ENCODE assay signal across 22 cellular contexts in genomic region chr3:152339881-152340505, GRCh38.
DNase-seq lines count a peak whose midpoint lies in the region; ATAC-seq and TF ChIP-seq lines count a peak whose summit lies in the region.
"Had no signal": no experiment of that assay in that cellular context is flagged by ENCODE, and none has a peak within 500 bp of the region (broad histone marks: within the 10 kb centered on the region; RNA-seq: fewer than 3 reads in every experiment).

No MANE protein-coding gene starts in this region.

- POLR2A ChIA-PET in CD4-positive, alpha-beta memory T cell (lab: Charles Lee; ENCODE audit: partially characterized antibody): interaction anchor here (0.9 kb wide), 1 partner anchor 18 kb away, joined by 3 read pairs; no protein-coding TSS in a partner anchor

- H3K27me3 Mint-ChIP-seq in CD4-positive, alpha-beta memory T cell: no peaks in the 10 kb centered on the region
- H3K27me3 Mint-ChIP-seq in activated naive CD8-positive, alpha-beta T cell treated with anti-CD3 and anti-CD28 coated beads for 36 hours: no peaks in the 10 kb centered on the region
- H3K27me3 Mint-ChIP-seq in natural killer cell (ENCODE audit: low read depth in 2 of 2): no peaks in the 10 kb centered on the region

- WGBS in adrenal gland, 4 donors: 86 to 94% (median 92%) methylated on average over 4 of the region's 4 CpGs

- ATAC-seq in GM18868 (IDR thresholded peaks at IDR 0.05; ENCODE audit: unreplicated experiment): peak; percentile 56
- ATAC-seq in natural killer cell: no peak
- ATAC-seq in HG02840 (IDR thresholded peaks at IDR 0.05; ENCODE audit: low FRiP score, unreplicated experiment): no peak
- ATAC-seq: right lobe of liver had no signal

- H3K9me3 ChIP-seq in CD4-positive, alpha-beta memory T cell (ENCODE audit: control insufficient read depth in 1 of 2, low read length in 2 of 2): no peaks in the 10 kb centered on the region
- H3K9me3 ChIP-seq in adrenal gland (replicated peaks in 1 of 3): no peaks in the 10 kb centered on the region
- H3K9me3 ChIP-seq: esophagus muscularis mucosa, ovary, right lobe of liver, transverse colon had no signal

- peaks cover 58 to 75% of the 10 kb centered on the region in 2 donors for H3K36me3 Mint-ChIP-seq in CD4-positive, alpha-beta memory T cell
- peaks cover 57% of the 10 kb centered on the region for H3K36me3 Mint-ChIP-seq in activated naive CD8-positive, alpha-beta T cell treated with anti-CD3 and anti-CD28 coated beads for 36 hours
- H3K36me3 Mint-ChIP-seq in natural killer cell: no peaks in the 10 kb centered on the region

- H3K27me3 ChIP-seq in CD4-positive, alpha-beta memory T cell (ENCODE audit: insufficient read depth, low read length): no peaks in the 10 kb centered on the region
- H3K27me3 ChIP-seq in adrenal gland: no peaks in the 10 kb centered on the region
- H3K27me3 ChIP-seq: ascending aorta, esophagus muscularis mucosa, ovary, right lobe of liver, transverse colon had no signal

- H3K4me3 Mint-ChIP-seq in CD4-positive, alpha-beta memory T cell: peak overlapping the region in 1 of 8 donors; percentile 50
- H3K4me3 Mint-ChIP-seq in activated naive CD8-positive, alpha-beta T cell treated with anti-CD3 and anti-CD28 coated beads for 36 hours: no peak overlapping the region
- H3K4me3 Mint-ChIP-seq in natural killer cell: no peak overlapping the region

- TF ChIP-seq POLR2A in adrenal gland (IDR thresholded peaks at IDR 0.05): no peak

- intact Hi-C loops in CD4-positive, alpha-beta memory T cell (cut with micrococcal nuclease): loop anchor here (5.0 kb wide), 1 partner anchor 37 kb away; no protein-coding TSS in a partner anchor
- intact Hi-C loops in natural killer cell (cut with micrococcal nuclease): no loop called here
- intact Hi-C loops in adrenal gland (cut with DNase I): no loop called here

- peaks cover 49 to 87% (median 62%) of the 10 kb centered on the region in 4 donors for H3K4me1 Mint-ChIP-seq in CD4-positive, alpha-beta memory T cell
- H3K4me1 Mint-ChIP-seq in activated naive CD8-positive, alpha-beta T cell treated with anti-CD3 and anti-CD28 coated beads for 36 hours: peaks cover 67% of the 10 kb centered on the region
- H3K4me1 Mint-ChIP-seq in natural killer cell: peaks cover 52 to 63% of the 10 kb centered on the region in 2 donors

- CTCF ChIA-PET in CD4-positive, alpha-beta memory T cell (lab: Charles Lee; ENCODE audit: partially characterized antibody): interaction anchor here (1.1 to 1.2 kb wide), 2 partner anchors 9 to 71 kb away, joined by 3 to 5 read pairs; no protein-coding TSS in a partner anchor

- TF ChIP-seq CTCF in natural killer cell (IDR thresholded peaks at IDR 0.05) (no peak), adrenal gland (IDR thresholded peaks at IDR 0.05) (no peak)

- H3K36me3 ChIP-seq in CD4-positive, alpha-beta memory T cell (ENCODE audit: insufficient read depth, low read length): peaks cover 15% of the 10 kb centered on the region
- H3K36me3 ChIP-seq in adrenal gland (replicated peaks in 1 of 2): no peaks in the 10 kb centered on the region
- H3K36me3 ChIP-seq: ovary, right lobe of liver, transverse colon had no signal

- H3K27ac Mint-ChIP-seq in CD4-positive, alpha-beta memory T cell: peak overlapping the region; percentile 19 to 75 (median 61)
- peak overlapping the region; percentile 74 for H3K27ac Mint-ChIP-seq in activated naive CD8-positive, alpha-beta T cell treated with anti-CD3 and anti-CD28 coated beads for 36 hours
- peak overlapping the region; percentile 53 to 74 for H3K27ac Mint-ChIP-seq in natural killer cell

- no peak for DNase-seq in CD4-positive, alpha-beta memory T cell
- DNase-seq in activated naive CD8-positive, alpha-beta T cell treated with anti-CD3 and anti-CD28 coated beads for 36 hours: no peak
- DNase-seq in natural killer cell: no peak
- no peak for DNase-seq in adrenal gland
- no peak for DNase-seq in DMS153 (lab: John Stamatoyannopoulos, UW)
- DNase-seq: activated CD8-positive, alpha-beta memory T cell treated with anti-CD3 and anti-CD28 coated beads for 24 hours; activated effector memory CD4-positive, alpha-beta T cell treated with Interleukin-2 at 50 U/mL for 16 hours; cerebellar nuclear complex; glutamatergic neuron; GOT3; left ventricle myocardium superior; NCI-H1417 treated with DMSO at 0.1 percent for 48 hours; NCI-H774; ovary; right lobe of liver; SHP77 treated with DMSO at 0.1 percent for 48 hours; stimulated activated naive CD4-positive, alpha-beta T cell; transverse colon had no signal

- H3K4me3 ChIP-seq in CD4-positive, alpha-beta memory T cell (ENCODE audit: low read length in 2 of 2): no peak overlapping the region
- H3K4me3 ChIP-seq in adrenal gland: no peak overlapping the region
- H3K4me3 ChIP-seq: ascending aorta, esophagus muscularis mucosa, ovary, right lobe of liver, transverse colon had no signal

- peaks cover 90% of the 10 kb centered on the region for H3K4me1 ChIP-seq in CD4-positive, alpha-beta memory T cell (ENCODE audit: insufficient read depth, low read length)
- H3K4me1 ChIP-seq in adrenal gland (replicated peaks in 1 of 2): peaks cover 4 to 5% of the 10 kb centered on the region in 2 donors
- H3K4me1 ChIP-seq: right lobe of liver had no signal

- H3K9me3 Mint-ChIP-seq in CD4-positive, alpha-beta memory T cell: no peaks in the 10 kb centered on the region
- H3K9me3 Mint-ChIP-seq in activated naive CD8-positive, alpha-beta T cell treated with anti-CD3 and anti-CD28 coated beads for 36 hours: peaks cover 1% of the 10 kb centered on the region
- no peaks in the 10 kb centered on the region for H3K9me3 Mint-ChIP-seq in natural killer cell

- no peak overlapping the region for H3K27ac ChIP-seq in CD4-positive, alpha-beta memory T cell (ENCODE audit: low read depth, low read length)
- H3K27ac ChIP-seq in adrenal gland: no peak overlapping the region
- H3K27ac ChIP-seq: esophagus muscularis mucosa, ovary, right lobe of liver, transverse colon had no signal
